In genomic region chr1:8439015-8439702, GRCh38 we compare ENCODE assay signal across 8 cellular contexts.
DNase-seq lines count a peak whose midpoint lies in the region; ATAC-seq and TF ChIP-seq lines count a peak whose summit lies in the region.

No MANE protein-coding gene starts in this region.

- intact Hi-C loops in gastrocnemius medialis (cut with DNase I; ENCODE audit: low total_unique reads) = no loop called here

- H3K36me3 ChIP-seq in gastrocnemius medialis = no peaks in the 10 kb centered on the region

- in situ Hi-C loops in Caki2 (cut with HindIII; ENCODE audit: low pct_unique_long_range_greater_than_20kb, low sequenced_read_pairs) = no loop called here
- in situ Hi-C loops in gastrocnemius medialis (cut with MboI; ENCODE audit: low sequenced_read_pairs in 4 of 4) = loop anchor here in 1 of 4 donors (5.0 kb wide), 1 partner anchor 58 kb away; no protein-coding TSS in a partner anchor

- H3K4me3 ChIP-seq in gastrocnemius medialis = no peak overlapping the region

- no peak for TF ChIP-seq POLR2A in gastrocnemius medialis (IDR thresholded peaks at IDR 0.05)

- DNase-seq in Caki2 (ENCODE audit: low read depth) = peak; percentile 53
- DNase-seq in NCI-H524 (lab: John Stamatoyannopoulos, UW) = peak; percentile 24 to 70
- peak; percentile 57 for DNase-seq in brain pericyte (ENCODE audit: low read depth, low spot score)
- peak; percentile 72 for DNase-seq in iPS-NIHi11 (ENCODE audit: low spot score)
- DNase-seq in gastrocnemius medialis = peak; percentile 68 to 71
- no peak for DNase-seq in RPMI8226
- no peak for DNase-seq in stimulated activated CD4-positive, alpha-beta T cell treated with anti-CD3 and anti-CD28 coated beads, Interleukin-2, amount 100 ng/mL, for 48 hours

- no peaks in the 10 kb centered on the region for H3K9me3 ChIP-seq in gastrocnemius medialis

- no peaks in the 10 kb centered on the region for H3K27me3 ChIP-seq in gastrocnemius medialis

- ATAC-seq in HG02610 (IDR thresholded peaks at IDR 0.05; ENCODE audit: unreplicated experiment) (peak; percentile 70), gastrocnemius medialis (peak; percentile 49 to 83)

- TF ChIP-seq CTCF in gastrocnemius medialis (IDR thresholded peaks at IDR 0.05 in 4 of 5, conservative IDR thresholded peaks at IDR 0.05 in 1 of 5) = peak in 4 of 5 experiments; percentile 10 to 28 (median 20)

- H3K4me1 ChIP-seq in gastrocnemius medialis = peaks cover 42 to 46% of the 10 kb centered on the region in 2 donors

- peak overlapping the region; percentile 73 to 85 (median 80) for H3K27ac ChIP-seq in gastrocnemius medialis

Comparison
In these comparisons a context has a peak if more than half of its experiments do, and no peak if none do; other contexts are left out.
1. DNase-seq: peak in Caki2 (single experiment), NCI-H524 (2 of 2), brain pericyte (single experiment), iPS-NIHi11 (single experiment) and gastrocnemius medialis (2 of 2); none in RPMI8226 (single experiment) and stimulated activated CD4-positive, alpha-beta T cell treated with anti-CD3 and anti-CD28 coated beads, Interleukin-2, amount 100 ng/mL, for 48 hours (0 of 2).